23 cellular contexts compared by ENCODE assay signal in the genomic region with DNA sequence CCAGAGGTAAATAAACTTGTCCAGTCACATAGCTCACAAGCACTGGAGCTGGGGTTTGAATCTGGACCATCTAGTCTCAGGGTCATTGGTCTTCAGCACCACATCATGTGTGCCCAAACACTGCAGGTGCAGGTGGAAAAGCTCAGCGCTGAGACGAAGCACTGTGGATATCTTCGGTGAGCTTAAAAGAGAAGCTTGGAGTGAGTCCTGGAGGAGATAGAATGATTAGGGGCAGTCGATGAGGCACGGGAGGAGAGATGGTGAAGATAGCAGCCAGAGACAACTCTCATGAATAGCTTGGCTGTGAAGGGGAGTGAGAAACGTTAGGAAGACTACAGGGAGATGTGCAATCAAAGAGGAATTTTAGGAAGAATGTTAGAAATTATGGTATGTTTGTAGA.
DNase-seq lines count a peak whose midpoint lies in the region; ATAC-seq and TF ChIP-seq lines count a peak whose summit lies in the region.
"Had no signal": no experiment of that assay in that cellular context is flagged by ENCODE, and none has a peak within 500 bp of the region (broad histone marks: within the 10 kb centered on the region; RNA-seq: fewer than 3 reads in every experiment).

No MANE protein-coding gene starts in this region.

- no peak for TF ChIP-seq CTCF in spleen (IDR thresholded peaks at IDR 0.05 in 8 of 11, conservative IDR thresholded peaks at IDR 0.05 in 3 of 11)

- H3K9me3 Mint-ChIP-seq in activated T-cell treated with anti-CD3 and anti-CD28 coated beads, Interleukin-2, amount 50 U/mL, for 72 hours, result peaks cover under 1 to 4% of the 10 kb centered on the region in 2 donors
- H3K9me3 Mint-ChIP-seq in IgD-negative memory B cell, result no peaks in the 10 kb centered on the region
- H3K9me3 Mint-ChIP-seq in central memory CD8-positive, alpha-beta T cell, result peaks cover 4% of the 10 kb centered on the region
- H3K9me3 Mint-ChIP-seq: dendritic cell treated with granulocyte-macrophage colony-stimulating factor and Interleukin-4, amounts not matched to agents 40 ng/mL and 50 ng/mL, for 4 days; nephron had no signal

- H3K36me3 ChIP-seq in spleen, result no peaks in the 10 kb centered on the region
- H3K36me3 ChIP-seq: HAP-1, MG63, Peyer's patch, right lobe of liver had no signal

- intact Hi-C loops in spleen (cut with DNase I; ENCODE audit: low total_unique reads), result no loop called here

- TF ChIP-seq POLR2A in spleen (IDR thresholded peaks at IDR 0.05), result no peak

- peaks cover 0 to 2% of the 10 kb centered on the region in 2 donors for H3K36me3 Mint-ChIP-seq in activated T-cell treated with anti-CD3 and anti-CD28 coated beads, Interleukin-2, amount 50 U/mL, for 72 hours (ENCODE audit: insufficient read depth in 2 of 2)
- peaks cover under 1% of the 10 kb centered on the region for H3K36me3 Mint-ChIP-seq in IgD-negative memory B cell
- peaks cover 6% of the 10 kb centered on the region for H3K36me3 Mint-ChIP-seq in central memory CD8-positive, alpha-beta T cell (ENCODE audit: insufficient read depth)

- H3K27ac ChIP-seq in spleen, result peak overlapping the region in 7 of 8 donors; percentile 27 to 94 (median 80)
- H3K27ac ChIP-seq: right lobe of liver had no signal

- no peaks in the 10 kb centered on the region for H3K27me3 Mint-ChIP-seq in activated T-cell treated with anti-CD3 and anti-CD28 coated beads, Interleukin-2, amount 50 U/mL, for 72 hours (ENCODE audit: low read depth)
- H3K27me3 Mint-ChIP-seq in IgD-negative memory B cell, result no peaks in the 10 kb centered on the region
- H3K27me3 Mint-ChIP-seq in central memory CD8-positive, alpha-beta T cell, result no peaks in the 10 kb centered on the region

- H3K27me3 ChIP-seq in spleen (replicated peaks in 1 of 7), result no peaks in the 10 kb centered on the region
- H3K27me3 ChIP-seq: MG63, Peyer's patch, right lobe of liver had no signal

- no peaks in the 10 kb centered on the region for H3K9me3 ChIP-seq in spleen
- H3K9me3 ChIP-seq: MG63, Peyer's patch, right lobe of liver had no signal

- H3K4me3 Mint-ChIP-seq in activated T-cell treated with anti-CD3 and anti-CD28 coated beads, Interleukin-2, amount 50 U/mL, for 72 hours, result peak overlapping the region; percentile 6 to 27
- peak overlapping the region in 2 of 4 donors; percentile 39 to 67 for H3K4me3 Mint-ChIP-seq in IgD-negative memory B cell
- peak overlapping the region; percentile 0 for H3K4me3 Mint-ChIP-seq in central memory CD8-positive, alpha-beta T cell
- H3K4me3 Mint-ChIP-seq: dendritic cell treated with granulocyte-macrophage colony-stimulating factor and Interleukin-4, amounts not matched to agents 40 ng/mL and 50 ng/mL, for 4 days; nephron; T-helper 1 cell treated with Interleukin-12 subunit alpha and Interleukin-12 subunit beta and Interleukin-4 antibody, amounts not matched to agents 30 μg/mL and 1 μg/mL, for 36 hours had no signal

- H3K27ac Mint-ChIP-seq in activated T-cell treated with anti-CD3 and anti-CD28 coated beads, Interleukin-2, amount 50 U/mL, for 72 hours, result peak overlapping the region; percentile 58
- peak overlapping the region; percentile 11 to 56 (median 17) for H3K27ac Mint-ChIP-seq in IgD-negative memory B cell
- peak overlapping the region; percentile 96 for H3K27ac Mint-ChIP-seq in central memory CD8-positive, alpha-beta T cell (ENCODE audit: low read depth)
- H3K27ac Mint-ChIP-seq: dendritic cell treated with granulocyte-macrophage colony-stimulating factor and Interleukin-4, amounts not matched to agents 40 ng/mL and 50 ng/mL, for 4 days; T-helper 1 cell treated with Interleukin-12 subunit alpha and Interleukin-12 subunit beta and Interleukin-4 antibody, amounts not matched to agents 30 μg/mL and 1 μg/mL, for 36 hours had no signal

- no peak for DNase-seq in activated T-cell treated with anti-CD3 and anti-CD28 coated beads, Interleukin-2, amount 50 U/mL, for 72 hours
- no peak for DNase-seq in activated T-cell treated with anti-CD3 and anti-CD28 coated beads, Interleukin-2, amount 50 U/mL, for 48 hours
- no peak for DNase-seq in central memory CD8-positive, alpha-beta T cell (ENCODE audit: low spot score in 2 of 2)
- DNase-seq in spleen, result no peak
- DNase-seq in SHP77 (lab: John Stamatoyannopoulos, UW), result no peak
- DNase-seq in SIG-M5 (lab: John Stamatoyannopoulos, UW), result no peak
- DNase-seq: activated CD8-positive, alpha-beta memory T cell treated with anti-CD3 and anti-CD28 coated beads for 24 hours; GF-D8; left cardiac atrium; mesendoderm; MG63; NCI-H1436 treated with DMSO at 0.1 percent for 48 hours; NCI-H524; Peyer's patch; posterior cingulate gyrus; right lobe of liver had no signal

- H3K4me3 ChIP-seq in spleen, result no peak overlapping the region
- H3K4me3 ChIP-seq: HAP-1, K562, MG63, Peyer's patch, right lobe of liver had no signal

- peaks cover 0 to 47% (median 24%) of the 10 kb centered on the region in 6 donors for H3K4me1 ChIP-seq in spleen
- H3K4me1 ChIP-seq: HAP-1, right lobe of liver had no signal

- no peak for ATAC-seq in activated T-cell treated with anti-CD3 and anti-CD28 coated beads, Interleukin-2, amount 50 U/mL, for 72 hours (replicated peaks in 1 of 2)
- ATAC-seq in central memory CD8-positive, alpha-beta T cell (replicated peaks; ENCODE audit: extremely low read depth, poor library complexity, severe bottlenecking), result no peak
- no peak for ATAC-seq in HG03135 (IDR thresholded peaks at IDR 0.05; ENCODE audit: unreplicated experiment)
- ATAC-seq: K562, left cardiac atrium, right lobe of liver had no signal

- peaks cover 55% of the 10 kb centered on the region for H3K4me1 Mint-ChIP-seq in activated T-cell treated with anti-CD3 and anti-CD28 coated beads, Interleukin-2, amount 50 U/mL, for 72 hours (ENCODE audit: low read depth)
- H3K4me1 Mint-ChIP-seq in IgD-negative memory B cell, result peaks cover 24 to 54% (median 28%) of the 10 kb centered on the region in 3 donors
- peaks cover 73% of the 10 kb centered on the region for H3K4me1 Mint-ChIP-seq in central memory CD8-positive, alpha-beta T cell

- 74 to 84% (median 80%) methylated on average over 6 of the region's 6 CpGs for WGBS in spleen, 5 donors

Comparison
In these comparisons a context has a peak if more than half of its experiments do, and no peak if none do; other contexts are left out.
1. H3K27ac Mint-ChIP-seq: peak in every context shown above with its lines; median percentile 96 in central memory CD8-positive, alpha-beta T cell; 58 in activated T-cell treated with anti-CD3 and anti-CD28 coated beads, Interleukin-2, amount 50 U/mL, for 72 hours; 17 in IgD-negative memory B cell.